20 cellular contexts compared by ENCODE assay signal in the genomic region with DNA sequence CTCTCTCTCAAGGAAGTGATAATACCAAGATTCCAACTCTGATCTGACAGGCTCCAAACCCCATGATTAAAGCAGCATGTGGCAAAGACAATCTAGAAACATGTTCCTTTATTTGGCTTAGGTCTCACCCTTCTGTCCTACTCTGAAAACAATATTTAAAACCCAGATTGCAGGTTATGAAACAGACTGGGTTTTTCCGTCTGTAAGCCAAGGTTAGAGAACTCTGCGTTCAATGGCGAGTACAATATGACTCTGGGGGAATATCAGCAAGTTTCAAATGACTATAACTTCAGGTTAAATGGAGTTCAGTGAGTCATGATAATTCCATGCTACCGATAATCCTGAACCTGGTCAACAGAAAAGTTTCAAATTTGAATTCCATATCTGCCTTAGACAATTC. TPM values are rescaled to one million over a fixed set of nuclear protein-coding genes. Genes with fewer than 3 reads are reported as not detected.
A peak's percentile ranks its signal among the peaks of the same experiment; 100 is the strongest.
DNase-seq lines count a peak whose midpoint lies in the region; ATAC-seq and TF ChIP-seq lines count a peak whose summit lies in the region.
"Had no signal": no experiment of that assay in that cellular context is flagged by ENCODE, and none has a peak within 500 bp of the region (broad histone marks: within the 10 kb centered on the region; RNA-seq: fewer than 3 reads in every experiment).

No MANE protein-coding gene starts in this region.

- no peak overlapping the region for H3K4me3 ChIP-seq in CD8-positive, alpha-beta memory T cell (ENCODE audit: low read length)
- H3K4me3 ChIP-seq: colonic mucosa, esophagus muscularis mucosa, MG63, right lobe of liver had no signal

- H3K4me1 ChIP-seq in CD8-positive, alpha-beta memory T cell (ENCODE audit: insufficient read depth, low read length): no peaks in the 10 kb centered on the region
- H3K4me1 ChIP-seq: BE2C, colonic mucosa, esophagus muscularis mucosa, right lobe of liver had no signal

- peak; percentile 35 for ATAC-seq in GM18511 (IDR thresholded peaks at IDR 0.05; ENCODE audit: unreplicated experiment)
- ATAC-seq in GM21447 (IDR thresholded peaks at IDR 0.05; ENCODE audit: unreplicated experiment): peak; percentile 51
- ATAC-seq in HG03039 (IDR thresholded peaks at IDR 0.05; ENCODE audit: unreplicated experiment): peak; percentile 72
- no peak for ATAC-seq in activated CD8-positive, alpha-beta T cell treated with anti-CD3 and anti-CD28 coated beads, Interleukin-2, amount 10 ng/mL, durations not matched to agents 7 days and 5 days
- ATAC-seq: activated CD4-positive, alpha-beta T cell treated with anti-CD3 and anti-CD28 coated beads for 36 hours; activated T-cell treated with anti-CD3 and anti-CD28 coated beads, Interleukin-2, amount 50 U/mL, for 4 hours; natural killer cell; right lobe of liver; stimulated activated memory B cell treated with anti-CD40 and anti-IgM and Interleukin-4, amounts not matched to agents 10 μg/mL and 1 μg/mL and 100 μg/mL, for 72 hours had no signal

- peaks cover 16 to 26% (median 23%) of the 10 kb centered on the region in 3 donors for H3K4me1 Mint-ChIP-seq in CD8-positive, alpha-beta memory T cell
- peaks cover 3% of the 10 kb centered on the region for H3K4me1 Mint-ChIP-seq in activated CD8-positive, alpha-beta T cell treated with anti-CD3 and anti-CD28 coated beads, Interleukin-2, amount 10 ng/mL, durations not matched to agents 7 days and 5 days (ENCODE audit: low read depth)

- H3K27me3 Mint-ChIP-seq in CD8-positive, alpha-beta memory T cell: no peaks in the 10 kb centered on the region
- no peaks in the 10 kb centered on the region for H3K27me3 Mint-ChIP-seq in activated CD8-positive, alpha-beta T cell treated with anti-CD3 and anti-CD28 coated beads, Interleukin-2, amount 10 ng/mL, durations not matched to agents 7 days and 5 days (ENCODE audit: low read depth)
- H3K27me3 Mint-ChIP-seq: activated CD4-positive, alpha-beta T cell treated with anti-CD3 and anti-CD28 coated beads for 36 hours; stimulated activated memory B cell treated with anti-CD40 and anti-IgM and Interleukin-4, amounts not matched to agents 10 μg/mL and 1 μg/mL and 100 μg/mL, for 72 hours had no signal

- H3K9me3 Mint-ChIP-seq in CD8-positive, alpha-beta memory T cell: no peaks in the 10 kb centered on the region
- no peaks in the 10 kb centered on the region for H3K9me3 Mint-ChIP-seq in activated CD8-positive, alpha-beta T cell treated with anti-CD3 and anti-CD28 coated beads, Interleukin-2, amount 10 ng/mL, durations not matched to agents 7 days and 5 days (ENCODE audit: insufficient read depth)
- H3K9me3 Mint-ChIP-seq: activated T-cell treated with anti-CD3 and anti-CD28 coated beads, Interleukin-2, amount 50 U/mL, for 4 hours; natural killer cell; stimulated activated memory B cell treated with anti-CD40 and anti-IgM and Interleukin-4, amounts not matched to agents 10 μg/mL and 1 μg/mL and 100 μg/mL, for 72 hours had no signal

- H3K36me3 ChIP-seq in CD8-positive, alpha-beta memory T cell (ENCODE audit: insufficient read depth, low read length): no peaks in the 10 kb centered on the region
- H3K36me3 ChIP-seq: BE2C, colonic mucosa, MG63, right lobe of liver had no signal

- no peak overlapping the region for H3K4me3 Mint-ChIP-seq in CD8-positive, alpha-beta memory T cell
- H3K4me3 Mint-ChIP-seq in activated CD8-positive, alpha-beta T cell treated with anti-CD3 and anti-CD28 coated beads, Interleukin-2, amount 10 ng/mL, durations not matched to agents 7 days and 5 days: no peak overlapping the region
- H3K4me3 Mint-ChIP-seq: activated CD4-positive, alpha-beta T cell treated with anti-CD3 and anti-CD28 coated beads for 36 hours; activated T-cell treated with anti-CD3 and anti-CD28 coated beads, Interleukin-2, amount 50 U/mL, for 4 hours; natural killer cell; stimulated activated memory B cell treated with anti-CD40 and anti-IgM and Interleukin-4, amounts not matched to agents 10 μg/mL and 1 μg/mL and 100 μg/mL, for 72 hours had no signal

- H3K27me3 ChIP-seq in CD8-positive, alpha-beta memory T cell (ENCODE audit: insufficient read depth, low read length, poor library complexity, severe bottlenecking): no peaks in the 10 kb centered on the region
- H3K27me3 ChIP-seq: BE2C, colonic mucosa, esophagus muscularis mucosa, MG63, right lobe of liver had no signal

- peak; percentile 65 for DNase-seq in iris pigment epithelial cell (ENCODE audit: low read depth)
- DNase-seq in HEK293T (ENCODE audit: extremely low spot score): no peak
- DNase-seq in CD8-positive, alpha-beta memory T cell: no peak
- no peak for DNase-seq in NCI-H345 treated with DMSO at 0.1 percent for 48 hours (lab: John Stamatoyannopoulos, UW; ENCODE audit: unreplicated experiment)
- no peak for DNase-seq in activated CD8-positive, alpha-beta T cell treated with anti-CD3 and anti-CD28 coated beads, Interleukin-2, amount 10 ng/mL, durations not matched to agents 7 days and 5 days
- DNase-seq: activated CD4-positive, alpha-beta T cell treated with anti-CD3 and anti-CD28 coated beads for 36 hours; activated T-cell treated with anti-CD3 and anti-CD28 coated beads, Interleukin-2, amount 50 U/mL, for 4 hours; BE2C; colonic mucosa; MG63; natural killer cell; right lobe of liver; SHP77; stimulated activated CD4-positive, alpha-beta T cell treated with anti-CD3 and anti-CD28 coated beads, Interleukin-4, amount 100 ng/mL, for 4 hours; T-helper 9 cell had no signal

- H3K9me3 ChIP-seq in CD8-positive, alpha-beta memory T cell (ENCODE audit: low read length): no peaks in the 10 kb centered on the region
- H3K9me3 ChIP-seq: BE2C, colonic mucosa, esophagus muscularis mucosa, MG63, right lobe of liver had no signal

- CTCF ChIA-PET in HEK293T (lab: Yijun Ruan, JAX): no interaction called here
- CTCF ChIA-PET in CD8-positive, alpha-beta memory T cell (lab: Charles Lee): no interaction called here
- CTCF ChIA-PET in activated CD8-positive, alpha-beta T cell treated with anti-CD3 and anti-CD28 coated beads, Interleukin-2, amount 10 ng/mL, durations not matched to agents 7 days and 5 days (lab: Charles Lee): no interaction called here

- POLR2A ChIA-PET in HEK293T (lab: Yijun Ruan, JAX): no interaction called here
- POLR2A ChIA-PET in CD8-positive, alpha-beta memory T cell (lab: Charles Lee): no interaction called here
- POLR2A ChIA-PET in activated CD8-positive, alpha-beta T cell treated with anti-CD3 and anti-CD28 coated beads, Interleukin-2, amount 10 ng/mL, durations not matched to agents 7 days and 5 days (lab: Charles Lee): no interaction called here

- no peak overlapping the region for H3K27ac Mint-ChIP-seq in CD8-positive, alpha-beta memory T cell
- no peak overlapping the region for H3K27ac Mint-ChIP-seq in activated CD8-positive, alpha-beta T cell treated with anti-CD3 and anti-CD28 coated beads, Interleukin-2, amount 10 ng/mL, durations not matched to agents 7 days and 5 days
- H3K27ac Mint-ChIP-seq: activated CD4-positive, alpha-beta T cell treated with anti-CD3 and anti-CD28 coated beads for 36 hours; stimulated activated memory B cell treated with anti-CD40 and anti-IgM and Interleukin-4, amounts not matched to agents 10 μg/mL and 1 μg/mL and 100 μg/mL, for 72 hours had no signal

- no peak overlapping the region for H3K27ac ChIP-seq in CD8-positive, alpha-beta memory T cell (ENCODE audit: low read depth, low read length)
- H3K27ac ChIP-seq: colonic mucosa, esophagus muscularis mucosa, right lobe of liver had no signal

- H3K36me3 Mint-ChIP-seq in CD8-positive, alpha-beta memory T cell: peaks cover 9 to 13% (median 10%) of the 10 kb centered on the region in 3 donors
- H3K36me3 Mint-ChIP-seq in activated CD8-positive, alpha-beta T cell treated with anti-CD3 and anti-CD28 coated beads, Interleukin-2, amount 10 ng/mL, durations not matched to agents 7 days and 5 days (ENCODE audit: low read depth): peaks cover 10% of the 10 kb centered on the region
- H3K36me3 Mint-ChIP-seq: natural killer cell had no signal

TF ChIP-seq in HEK293T, 16 proteins besides CTCF, POLR2A, EP300 and RAD21:
- no peak for TF ChIP-seq LEF1 (IDR thresholded peaks at IDR 0.05; ENCODE audit: borderline replicate concordance)

RNA-seq across cellular contexts. Expression of a gene that starts 50.8 kb away (rescaled TPM):
- 10 to 100 TPM; 26.0 to 26.8 TPM for total RNA-seq in CD8-positive, alpha-beta memory T cell
- polyA plus RNA-seq in CD8-positive, alpha-beta memory T cell: 39.0 TPM
- total RNA-seq in activated CD8-positive, alpha-beta T cell treated with anti-CD3 and anti-CD28 coated beads, Interleukin-2, amount 10 ng/mL, durations not matched to agents 7 days and 5 days: 10 to 100 TPM; 24.5 to 26.0 TPM

RNA-seq across cellular contexts. Expression of a gene that starts 51.0 kb away (rescaled TPM):
- 100 to 1,000 TPM; 170 to 179 TPM for total RNA-seq in CD8-positive, alpha-beta memory T cell
- polyA plus RNA-seq in CD8-positive, alpha-beta memory T cell: 59.7 TPM
- 10 to 100 TPM; 72.9 to 75.0 TPM for total RNA-seq in activated CD8-positive, alpha-beta T cell treated with anti-CD3 and anti-CD28 coated beads, Interleukin-2, amount 10 ng/mL, durations not matched to agents 7 days and 5 days
